Comparison of ENCODE assay signal across 12 cellular contexts in the genomic region with DNA sequence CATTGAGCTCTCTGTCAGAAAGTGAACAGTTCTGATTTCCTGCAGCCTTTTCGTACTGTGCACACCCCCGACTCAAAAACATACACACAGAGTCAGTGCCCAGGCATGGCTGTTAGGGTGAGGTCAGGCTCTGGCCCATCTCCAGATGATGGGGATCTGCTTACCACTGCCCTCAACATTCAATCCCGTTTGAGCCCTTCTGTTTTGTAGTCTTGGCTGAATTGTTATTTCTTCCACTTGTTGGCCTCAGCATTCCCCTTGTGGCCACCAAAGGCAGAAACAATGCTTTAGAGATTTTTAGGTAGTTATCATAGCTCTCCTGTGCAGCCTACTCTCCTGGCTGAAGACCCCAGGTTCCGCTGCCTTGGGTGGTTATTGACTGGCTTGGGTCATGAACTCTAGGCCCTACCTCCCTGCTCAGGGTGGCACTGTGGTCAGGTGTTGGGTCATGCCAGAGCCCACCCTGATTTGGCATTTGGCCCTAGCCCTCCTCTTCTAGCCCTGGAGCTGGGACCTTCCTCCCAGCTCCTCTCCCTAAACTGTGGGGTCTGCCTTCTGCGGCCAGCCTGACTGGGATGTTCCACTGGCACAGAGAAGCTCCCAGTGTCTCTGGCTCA. TPM values are rescaled to one million over a fixed set of nuclear protein-coding genes. Genes with fewer than 3 reads are reported as not detected.
A peak's percentile ranks its signal among the peaks of the same experiment; 100 is the strongest.
DNase-seq lines count a peak whose midpoint lies in the region; ATAC-seq and FAIRE-seq lines count a peak whose summit lies in the region.
"Had no signal": no experiment of that assay in that cellular context is flagged by ENCODE, and none has a peak within 500 bp of the region (broad histone marks: within the 10 kb centered on the region; RNA-seq: fewer than 3 reads in every experiment).

No MANE protein-coding gene starts in this region.

- H3K36me3 ChIP-seq in skeletal muscle tissue (ENCODE audit: control insufficient read depth in 3 of 3, insufficient read depth in 3 of 3, low read length in 3 of 3): peaks cover 26 to 29% (median 27%) of the 10 kb centered on the region in 3 donors

- peaks cover 77 to 89% (median 88%) of the 10 kb centered on the region in 3 donors for H3K4me1 ChIP-seq in skeletal muscle tissue (ENCODE audit: control insufficient read depth in 3 of 3, insufficient read depth in 3 of 3, low read length in 3 of 3)

- no peak overlapping the region for H3K4me3 ChIP-seq in skeletal muscle tissue (ENCODE audit: low read length in 3 of 3)

- H3K27me3 ChIP-seq in skeletal muscle tissue (ENCODE audit: control insufficient read depth in 3 of 3, insufficient read depth in 3 of 3, low read length in 3 of 3): no peaks in the 10 kb centered on the region

- no peak for ATAC-seq in GM21360 (IDR thresholded peaks at IDR 0.05; ENCODE audit: unreplicated experiment)
- ATAC-seq: stimulated activated naive CD8-positive, alpha-beta T cell treated with anti-CD3 and anti-CD28 coated beads, Interleukin-15, amount 100 ng/mL, for 72 hours had no signal

- H3K9me3 ChIP-seq in skeletal muscle tissue (ENCODE audit: control insufficient read depth in 3 of 3, low read length in 3 of 3): no peaks in the 10 kb centered on the region

- no peak for FAIRE-seq in RCC 7860 (lab: Jason Lieb, UNC)
- FAIRE-seq: colon had no signal

- peak overlapping the region in 2 of 3 donors; percentile 25 to 82 for H3K9ac ChIP-seq in skeletal muscle tissue (ENCODE audit: low read depth in 1 of 3, low read length in 3 of 3)

- peak; percentile 52 for DNase-seq in GM03348 (ENCODE audit: low spot score)
- DNase-seq in amniotic epithelial cell (ENCODE audit: low read depth): peak; percentile 68
- DNase-seq in fibroblast of the conjunctiva (ENCODE audit: low read depth): peak; percentile 44
- no peak for DNase-seq in activated effector memory CD4-positive, alpha-beta T cell treated with anti-CD3 and anti-CD28 coated beads, Interleukin-2, amount 50 U/mL, for 16 hours
- no peak for DNase-seq in effector CD4-positive, alpha-beta T cell
- no peak for DNase-seq in RCC 7860 (ENCODE audit: low spot score)
- DNase-seq: activated B cell treated with CpG ODN at 0.5 μM for 24 hours; DMS153; stimulated activated naive CD8-positive, alpha-beta T cell treated with anti-CD3 and anti-CD28 coated beads, Interleukin-15, amount 100 ng/mL, for 72 hours had no signal

- H3K27ac ChIP-seq in skeletal muscle tissue (ENCODE audit: low read depth, low read length): peak overlapping the region; percentile 62

RNA-seq across cellular contexts. Expression of gene MYOZ3, which starts 7.8 kb away (rescaled TPM):
- 4.7 TPM for total RNA-seq in skeletal muscle tissue

RNA-seq across cellular contexts. Expression of gene SYNPO, which starts 12.8 kb away (rescaled TPM):
- total RNA-seq in skeletal muscle tissue: 6.3 TPM

RNA-seq across cellular contexts. Expression of gene RBM22, which starts 47.6 kb away (rescaled TPM):
- total RNA-seq in skeletal muscle tissue: 18.8 TPM

Comparison
In these comparisons a context has a peak if more than half of its experiments do, and no peak if none do; other contexts are left out.
1. DNase-seq: peak in GM03348 (single experiment), amniotic epithelial cell (single experiment) and fibroblast of the conjunctiva (single experiment); none in activated effector memory CD4-positive, alpha-beta T cell treated with anti-CD3 and anti-CD28 coated beads, Interleukin-2, amount 50 U/mL, for 16 hours (single experiment), effector CD4-positive, alpha-beta T cell (single experiment) and RCC 7860 (single experiment).